Comparison of ENCODE assay signal across 13 cellular contexts in genomic region chr14:98580131-98580678, GRCh38.
A peak's percentile ranks its signal among the peaks of the same experiment; 100 is the strongest.
DNase-seq lines count a peak whose midpoint lies in the region; ATAC-seq, FAIRE-seq and TF ChIP-seq lines count a peak whose summit lies in the region.
"Had no signal": no experiment of that assay in that cellular context is flagged by ENCODE, and none has a peak within 500 bp of the region (broad histone marks: within the 10 kb centered on the region; RNA-seq: fewer than 3 reads in every experiment).

No MANE protein-coding gene starts in this region.

- H3K27me3 Mint-ChIP-seq in activated naive CD4-positive, alpha-beta T cell treated with anti-CD3 and anti-CD28 coated beads, Interleukin-2, amount 10 ng/mL, durations not matched to agents 7 days and 5 days: no peaks in the 10 kb centered on the region

- ATAC-seq in activated naive CD4-positive, alpha-beta T cell treated with anti-CD3 and anti-CD28 coated beads, Interleukin-2, amount 50 U/mL, for 72 hours: no peak
- ATAC-seq in upper lobe of left lung (ENCODE audit: low FRiP score in 2 of 2): no peak

- TF ChIP-seq EP300 in upper lobe of left lung (IDR thresholded peaks at IDR 0.05) (no peak), sigmoid colon (IDR thresholded peaks at IDR 0.05) (no peak)

- H3K9me3 ChIP-seq in small intestine (ENCODE audit: control insufficient read depth, low read depth) (no peaks in the 10 kb centered on the region), upper lobe of left lung (no peaks in the 10 kb centered on the region), sigmoid colon (no peaks in the 10 kb centered on the region)
- H3K9me3 ChIP-seq: adrenal gland, vagina had no signal

- intact Hi-C loops in sigmoid colon (cut with DNase I): no loop called here

- H3K27me3 ChIP-seq in bronchial epithelial cell (ENCODE audit: control insufficient read depth, insufficient read depth, low read length): no peaks in the 10 kb centered on the region
- no peaks in the 10 kb centered on the region for H3K27me3 ChIP-seq in small intestine (ENCODE audit: control insufficient read depth in 2 of 2, insufficient read depth in 2 of 2, low read length in 2 of 2)
- no peaks in the 10 kb centered on the region for H3K27me3 ChIP-seq in upper lobe of left lung
- no peaks in the 10 kb centered on the region for H3K27me3 ChIP-seq in sigmoid colon
- H3K27me3 ChIP-seq: adrenal gland, vagina had no signal

- no peak for FAIRE-seq in bronchial epithelial cell (lab: Jason Lieb, UNC)
- no peak for FAIRE-seq in small intestine (lab: Jason Lieb, UNC)

- H3K36me3 ChIP-seq in bronchial epithelial cell (ENCODE audit: control insufficient read depth, insufficient read depth, low read length) (no peaks in the 10 kb centered on the region), small intestine (ENCODE audit: control insufficient read depth in 2 of 2, insufficient read depth in 2 of 2, low read length in 2 of 2) (no peaks in the 10 kb centered on the region), upper lobe of left lung (no peaks in the 10 kb centered on the region), sigmoid colon (no peaks in the 10 kb centered on the region)
- H3K36me3 ChIP-seq: adrenal gland, vagina had no signal

- 5 to 9% (median 7%) methylated on average over 3 of the region's 3 CpGs for WGBS in small intestine, 3 donors
- whole genome bisulfite sequencing in upper lobe of left lung, 2 donors: 11 to 12% methylated on average over 3 of the region's 3 CpGs
- 10 to 13% methylated on average over 3 of the region's 3 CpGs for whole genome bisulfite sequencing in sigmoid colon, 2 donors

- no peaks in the 10 kb centered on the region for H3K4me1 Mint-ChIP-seq in activated naive CD4-positive, alpha-beta T cell treated with anti-CD3 and anti-CD28 coated beads, Interleukin-2, amount 10 ng/mL, durations not matched to agents 7 days and 5 days

- peak; percentile 61 for DNase-seq in activated naive CD4-positive, alpha-beta T cell treated with anti-CD3 and anti-CD28 coated beads, Interleukin-2, amount 10 ng/mL, durations not matched to agents 7 days and 5 days
- no peak for DNase-seq in activated naive CD4-positive, alpha-beta T cell treated with anti-CD3 and anti-CD28 coated beads, Interleukin-2, amount 50 U/mL, for 72 hours (ENCODE audit: low spot score in 2 of 2)
- DNase-seq in OCI-M1 (lab: John Stamatoyannopoulos, UW) (peak; percentile 8), bronchial epithelial cell (ENCODE audit: low read depth) (peak; percentile 37), small intestine (peak; percentile 4), upper lobe of left lung (no peak), sigmoid colon (no peak), SW 1271 (lab: John Stamatoyannopoulos, UW) (no peak)
- DNase-seq: mesenchymal stem cell, NCI-H1417, NCI-H69 had no signal

- TF ChIP-seq POLR2A in upper lobe of left lung (IDR thresholded peaks at IDR 0.05) (no peak), sigmoid colon (IDR thresholded peaks at IDR 0.05) (no peak)

- H3K4me3 ChIP-seq in bronchial epithelial cell (ENCODE audit: low read depth, low read length) (no peak overlapping the region), small intestine (ENCODE audit: low read depth in 1 of 2, low read length in 2 of 2) (no peak overlapping the region), upper lobe of left lung (no peak overlapping the region), sigmoid colon (no peak overlapping the region)
- H3K4me3 ChIP-seq: adrenal gland, vagina had no signal

- CTCF ChIA-PET in activated naive CD4-positive, alpha-beta T cell treated with anti-CD3 and anti-CD28 coated beads, Interleukin-2, amount 10 ng/mL, durations not matched to agents 7 days and 5 days (lab: Charles Lee): no interaction called here

- no peak overlapping the region for H3K4me3 Mint-ChIP-seq in activated naive CD4-positive, alpha-beta T cell treated with anti-CD3 and anti-CD28 coated beads, Interleukin-2, amount 10 ng/mL, durations not matched to agents 7 days and 5 days

- no peak overlapping the region for H3K27ac ChIP-seq in small intestine (ENCODE audit: low read depth in 1 of 2, low read length in 1 of 2)
- H3K27ac ChIP-seq in upper lobe of left lung: no peak overlapping the region
- no peak overlapping the region for H3K27ac ChIP-seq in sigmoid colon
- H3K27ac ChIP-seq: adrenal gland, vagina had no signal

- no peaks in the 10 kb centered on the region for H3K9me3 Mint-ChIP-seq in activated naive CD4-positive, alpha-beta T cell treated with anti-CD3 and anti-CD28 coated beads, Interleukin-2, amount 10 ng/mL, durations not matched to agents 7 days and 5 days
- peaks cover 0 to 5% of the 10 kb centered on the region in 2 donors for H3K9me3 Mint-ChIP-seq in activated naive CD4-positive, alpha-beta T cell treated with anti-CD3 and anti-CD28 coated beads, Interleukin-2, amount 50 U/mL, for 72 hours

- H3K4me1 ChIP-seq in small intestine (ENCODE audit: control insufficient read depth in 2 of 2, insufficient read depth in 1 of 2, low read depth in 1 of 2, low read length in 1 of 2) (no peaks in the 10 kb centered on the region), upper lobe of left lung (no peaks in the 10 kb centered on the region), sigmoid colon (no peaks in the 10 kb centered on the region)
- H3K4me1 ChIP-seq: adrenal gland, vagina had no signal

- H3K27ac Mint-ChIP-seq in activated naive CD4-positive, alpha-beta T cell treated with anti-CD3 and anti-CD28 coated beads, Interleukin-2, amount 10 ng/mL, durations not matched to agents 7 days and 5 days: no peak overlapping the region
- peak overlapping the region in 1 of 2 donors; percentile 53 for H3K27ac Mint-ChIP-seq in activated naive CD4-positive, alpha-beta T cell treated with anti-CD3 and anti-CD28 coated beads, Interleukin-2, amount 50 U/mL, for 72 hours

- H3K36me3 Mint-ChIP-seq in activated naive CD4-positive, alpha-beta T cell treated with anti-CD3 and anti-CD28 coated beads, Interleukin-2, amount 10 ng/mL, durations not matched to agents 7 days and 5 days: no peaks in the 10 kb centered on the region
- H3K36me3 Mint-ChIP-seq in activated naive CD4-positive, alpha-beta T cell treated with anti-CD3 and anti-CD28 coated beads, Interleukin-2, amount 50 U/mL, for 72 hours: no peaks in the 10 kb centered on the region

- TF ChIP-seq CTCF in bronchial epithelial cell (IDR thresholded peaks at IDR 0.05; ENCODE audit: insufficient read depth, low read length, severe bottlenecking) (no peak), upper lobe of left lung (IDR thresholded peaks at IDR 0.05) (no peak), sigmoid colon (IDR thresholded peaks at IDR 0.05) (no peak)

Comparison
In these comparisons a context has a peak if more than half of its experiments do, and no peak if none do; other contexts are left out.
1. DNase-seq: peak in activated naive CD4-positive, alpha-beta T cell treated with anti-CD3 and anti-CD28 coated beads, Interleukin-2, amount 10 ng/mL, durations not matched to agents 7 days and 5 days (single experiment), OCI-M1 (single experiment), bronchial epithelial cell (single experiment) and small intestine (single experiment); none in activated naive CD4-positive, alpha-beta T cell treated with anti-CD3 and anti-CD28 coated beads, Interleukin-2, amount 50 U/mL, for 72 hours (0 of 2), upper lobe of left lung (0 of 2), sigmoid colon (single experiment) and SW 1271 (0 of 2).